ENCODE assay signal across 8 cellular contexts in the genomic region with DNA sequence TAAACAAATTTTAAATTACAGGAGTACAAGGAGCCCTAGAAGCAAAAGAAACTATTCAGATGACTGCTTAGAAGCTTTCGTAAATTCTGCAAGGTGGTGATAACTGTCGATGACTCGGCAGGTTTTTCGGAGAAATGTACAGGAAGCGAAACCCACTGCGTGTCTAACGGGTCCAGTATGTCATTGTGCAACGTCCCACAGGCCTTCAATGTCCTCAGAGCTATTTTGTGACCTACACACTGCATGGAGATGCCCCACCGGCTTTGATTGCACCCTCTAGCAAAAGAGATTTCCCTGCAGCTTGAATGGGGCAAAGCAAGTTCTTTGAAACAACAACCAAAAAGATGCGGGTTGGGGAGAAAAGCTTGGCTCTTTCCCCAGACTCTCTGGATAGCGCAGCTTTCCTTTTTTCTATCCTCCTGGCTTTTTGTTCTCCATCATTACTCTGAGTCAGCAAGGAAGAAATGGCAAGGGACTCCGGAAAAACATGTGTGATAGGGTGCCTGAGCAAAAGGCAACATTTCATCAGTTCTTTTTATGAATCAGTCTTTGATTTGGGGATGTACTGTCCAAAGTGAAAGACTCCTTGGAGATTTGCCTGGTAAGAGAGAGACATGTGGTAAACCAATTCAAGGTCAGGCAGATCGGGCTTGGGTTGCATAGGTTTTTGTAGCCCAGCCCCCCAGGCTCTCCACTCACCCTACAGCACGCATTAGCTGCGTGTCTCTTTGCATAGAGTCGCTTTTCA.
DNase-seq lines count a peak whose midpoint lies in the region; ATAC-seq and TF ChIP-seq lines count a peak whose summit lies in the region.

No MANE protein-coding gene starts in this region.

- no peak for TF ChIP-seq CTCF in GM13977 (IDR thresholded peaks at IDR 0.05; ENCODE audit: extremely low read depth, insufficient read depth, missing control alignments)

- peak overlapping the region; percentile 64 for H3K4me3 Mint-ChIP-seq in activated CD8-positive, alpha-beta memory T cell treated with anti-CD3 and anti-CD28 coated beads, Interleukin-2, amount 10 ng/mL, durations not matched to agents 7 days and 5 days

- ATAC-seq in GM21723 (IDR thresholded peaks at IDR 0.05; ENCODE audit: unreplicated experiment) (peak; percentile 78), left lobe of liver (peak; percentile 23)
- ATAC-seq in activated CD8-positive, alpha-beta memory T cell treated with anti-CD3 and anti-CD28 coated beads, Interleukin-2, amount 10 ng/mL, durations not matched to agents 7 days and 5 days = peak; percentile 69

- H3K9me3 Mint-ChIP-seq in activated CD8-positive, alpha-beta memory T cell treated with anti-CD3 and anti-CD28 coated beads, Interleukin-2, amount 10 ng/mL, durations not matched to agents 7 days and 5 days (ENCODE audit: low read depth) = peaks cover 5% of the 10 kb centered on the region

- peak; percentile 53 for DNase-seq in GM13977 (ENCODE audit: low spot score)
- DNase-seq in KG1 (lab: John Stamatoyannopoulos, UW) = peak; percentile 19
- DNase-seq in activated CD8-positive, alpha-beta memory T cell treated with anti-CD3 and anti-CD28 coated beads, Interleukin-2, amount 10 ng/mL, durations not matched to agents 7 days and 5 days = peak; percentile 87
- DNase-seq in left lobe of liver (ENCODE audit: low spot score) = no peak
- DNase-seq in T1000 (lab: John Stamatoyannopoulos, UW) = no peak
- DNase-seq in DMS79 (lab: John Stamatoyannopoulos, UW) = no peak
- no peak for DNase-seq in DMS153 treated with DMSO at 0.1 percent for 48 hours (lab: John Stamatoyannopoulos, UW; ENCODE audit: unreplicated experiment)

- no peaks in the 10 kb centered on the region for H3K27me3 Mint-ChIP-seq in activated CD8-positive, alpha-beta memory T cell treated with anti-CD3 and anti-CD28 coated beads, Interleukin-2, amount 10 ng/mL, durations not matched to agents 7 days and 5 days

- peaks cover 60% of the 10 kb centered on the region for H3K4me1 Mint-ChIP-seq in activated CD8-positive, alpha-beta memory T cell treated with anti-CD3 and anti-CD28 coated beads, Interleukin-2, amount 10 ng/mL, durations not matched to agents 7 days and 5 days

- peaks cover 22% of the 10 kb centered on the region for H3K36me3 Mint-ChIP-seq in activated CD8-positive, alpha-beta memory T cell treated with anti-CD3 and anti-CD28 coated beads, Interleukin-2, amount 10 ng/mL, durations not matched to agents 7 days and 5 days

- CTCF ChIA-PET in activated CD8-positive, alpha-beta memory T cell treated with anti-CD3 and anti-CD28 coated beads, Interleukin-2, amount 10 ng/mL, durations not matched to agents 7 days and 5 days (lab: Charles Lee) = interaction anchor here (0.8 to 1.5 kb wide), 8 partner anchors 23 to 536 kb away, joined by 3 to 7 read pairs (median 3); no protein-coding TSS in a partner anchor

- in situ Hi-C loops in GM13977 (cut with MboI; ENCODE audit: low pct_unique_long_range_greater_than_20kb, low sequenced_read_pairs, unreplicated experiment) = loop anchor here (25.0 kb wide), 1 partner anchor 334 kb away; no protein-coding TSS in a partner anchor

- H3K27ac Mint-ChIP-seq in activated CD8-positive, alpha-beta memory T cell treated with anti-CD3 and anti-CD28 coated beads, Interleukin-2, amount 10 ng/mL, durations not matched to agents 7 days and 5 days = peak overlapping the region; percentile 97

Comparison
In these comparisons a context has a peak if more than half of its experiments do, and no peak if none do; other contexts are left out.
1. DNase-seq: peak in GM13977 (single experiment), KG1 (single experiment) and activated CD8-positive, alpha-beta memory T cell treated with anti-CD3 and anti-CD28 coated beads, Interleukin-2, amount 10 ng/mL, durations not matched to agents 7 days and 5 days (single experiment); none in left lobe of liver (single experiment), T1000 (single experiment), DMS79 (single experiment) and DMS153 treated with DMSO at 0.1 percent for 48 hours (single experiment).
2. ATAC-seq: peak in every context shown above with its lines; median percentile 78 in GM21723; 69 in activated CD8-positive, alpha-beta memory T cell treated with anti-CD3 and anti-CD28 coated beads, Interleukin-2, amount 10 ng/mL, durations not matched to agents 7 days and 5 days; 23 in left lobe of liver.